16 cellular contexts compared by ENCODE assay signal in genomic region chr4:85515701-85516100, GRCh38. TPM values are rescaled to one million over a fixed set of nuclear protein-coding genes. Genes with fewer than 3 reads are reported as not detected.
DNase-seq lines count a peak whose midpoint lies in the region; ATAC-seq and TF ChIP-seq lines count a peak whose summit lies in the region.
"Had no signal": no experiment of that assay in that cellular context is flagged by ENCODE, and none has a peak within 500 bp of the region (broad histone marks: within the 10 kb centered on the region; RNA-seq: fewer than 3 reads in every experiment).

No MANE protein-coding gene starts in this region.

- DNase-seq in Panc1 (ENCODE audit: low read depth, low spot score) (no peak), memory B cell (ENCODE audit: low spot score in 2 of 2) (no peak), tibial nerve (ENCODE audit: low spot score in 2 of 2) (no peak), GM19240 (ENCODE audit: insufficient read length, low spot score) (no peak), NCI-H146 (lab: John Stamatoyannopoulos, UW) (no peak)
- DNase-seq: Calu3; CD8-positive, alpha-beta T cell; GOT3; H7; HFFc6; KG1 had no signal

- H3K9me3 ChIP-seq in OCI-LY1 (ENCODE audit: low read length) (no peaks in the 10 kb centered on the region), Panc1 (ENCODE audit: control insufficient read depth, insufficient read depth, low read depth, low read length) (no peaks in the 10 kb centered on the region), tibial nerve (no peaks in the 10 kb centered on the region)
- H3K9me3 ChIP-seq: BLaER1 treated with 17β-estradiol and CSF1 and Interleukin-3, amounts not matched to agents 10 nM and 100 nM had no signal

- TF ChIP-seq EP300 in tibial nerve (IDR thresholded peaks at IDR 0.05), result no peak

- CTCF ChIA-PET in Panc1 (lab: Charles Lee), result no interaction called here

- no peaks in the 10 kb centered on the region for H4K20me1 ChIP-seq in OCI-LY1 (ENCODE audit: insufficient read depth, low read length)
- H4K20me1 ChIP-seq: BLaER1 treated with 17β-estradiol and CSF1 and Interleukin-3, amounts not matched to agents 10 nM and 100 nM had no signal

- peaks cover 83% of the 10 kb centered on the region for H3K4me1 ChIP-seq in OCI-LY1 (ENCODE audit: insufficient read depth, low read length, severe bottlenecking)
- H3K4me1 ChIP-seq in Panc1 (ENCODE audit: control insufficient read depth, insufficient read depth, low read length), result peaks cover 16% of the 10 kb centered on the region
- peaks cover 0 to 38% (median 9%) of the 10 kb centered on the region in 4 donors for H3K4me1 ChIP-seq in tibial nerve
- H3K4me1 ChIP-seq: BLaER1 treated with 17β-estradiol and CSF1 and Interleukin-3, amounts not matched to agents 10 nM and 100 nM had no signal

- no peak overlapping the region for H3K27ac Mint-ChIP-seq in memory B cell
- H3K27ac Mint-ChIP-seq: B cell; CD8-positive, alpha-beta T cell; HFFc6 had no signal

- H3K9me2 ChIP-seq in OCI-LY1 (ENCODE audit: low read depth, low read length), result no peaks in the 10 kb centered on the region

- H3K4me3 ChIP-seq in OCI-LY1 (ENCODE audit: low read depth, low read length, poor library complexity, severe bottlenecking) (no peak overlapping the region), Panc1 (ENCODE audit: low read depth in 2 of 2, low read length in 2 of 2) (no peak overlapping the region), tibial nerve (no peak overlapping the region)
- H3K4me3 ChIP-seq: BLaER1 treated with 17β-estradiol and CSF1 and Interleukin-3, amounts not matched to agents 10 nM and 100 nM had no signal

- H3K79me2 ChIP-seq in OCI-LY1 (ENCODE audit: insufficient read depth, low read length), result peaks cover 96% of the 10 kb centered on the region

- in situ Hi-C loops in Panc1 (cut with HindIII; ENCODE audit: low pct_unique_long_range_greater_than_20kb, low sequenced_read_pairs), result no loop called here

- no TSS peak for BruUV-seq in Panc1 (replicated peaks; lab: Mats Ljungman, UMichigan)

- no peaks in the 10 kb centered on the region for H3K27me3 Mint-ChIP-seq in memory B cell
- H3K27me3 Mint-ChIP-seq: B cell had no signal

- 0 to 41% methylated on average over 1 of the region's 1 CpG for WGBS in tibial nerve, 2 donors

- peaks cover 1% of the 10 kb centered on the region for H3K9me3 Mint-ChIP-seq in memory B cell
- H3K9me3 Mint-ChIP-seq: CD8-positive, alpha-beta T cell; HFFc6 had no signal

- intact Hi-C loops in Panc1 (cut with micrococcal nuclease; ENCODE audit: unreplicated experiment), result no loop called here

- H2AFZ ChIP-seq in OCI-LY1 (ENCODE audit: low read length), result no peak overlapping the region

- no peaks in the 10 kb centered on the region for H3F3A ChIP-seq in OCI-LY1 (ENCODE audit: insufficient read depth, low read length)

- H3K4me3 Mint-ChIP-seq in memory B cell, result no peak overlapping the region
- H3K4me3 Mint-ChIP-seq: B cell; CD8-positive, alpha-beta T cell; HFFc6 had no signal

- no peak overlapping the region for H3K9ac ChIP-seq in OCI-LY1 (ENCODE audit: low read length)
- H3K9ac ChIP-seq: BLaER1 treated with 17β-estradiol and CSF1 and Interleukin-3, amounts not matched to agents 10 nM and 100 nM had no signal

- peaks cover 21% of the 10 kb centered on the region for H3K36me3 ChIP-seq in OCI-LY1 (ENCODE audit: insufficient read depth, low read length)
- H3K36me3 ChIP-seq in Panc1 (ENCODE audit: control insufficient read depth, insufficient read depth, low read length), result no peaks in the 10 kb centered on the region
- no peaks in the 10 kb centered on the region for H3K36me3 ChIP-seq in tibial nerve
- H3K36me3 ChIP-seq: BLaER1 treated with 17β-estradiol and CSF1 and Interleukin-3, amounts not matched to agents 10 nM and 100 nM had no signal

- H3K27ac ChIP-seq in OCI-LY1 (ENCODE audit: low read depth, low read length, poor library complexity, severe bottlenecking) (peak overlapping the region; percentile 16), Panc1 (ENCODE audit: low read length) (peak overlapping the region; percentile 17; the same call in 1 of the 2 replicates), tibial nerve (no peak overlapping the region)
- H3K27ac ChIP-seq: BLaER1 treated with 17β-estradiol and CSF1 and Interleukin-3, amounts not matched to agents 10 nM and 100 nM had no signal

- H3K36me3 Mint-ChIP-seq in memory B cell, result peaks cover 20% of the 10 kb centered on the region
- H3K36me3 Mint-ChIP-seq: CD8-positive, alpha-beta T cell had no signal

- TF ChIP-seq POLR2A in tibial nerve (IDR thresholded peaks at IDR 0.05), result no peak

- POLR2A ChIA-PET in Panc1 (lab: Charles Lee), result no interaction called here

- ATAC-seq in GM18868 (IDR thresholded peaks at IDR 0.05; ENCODE audit: unreplicated experiment) (peak; percentile 35), Panc1 (no peak), memory B cell (ENCODE audit: low read depth) (peak; percentile 50)
- ATAC-seq: CD8-positive, alpha-beta T cell; HCT116 had no signal

- peaks cover 35% of the 10 kb centered on the region for H3K4me1 Mint-ChIP-seq in memory B cell

- H3K4me2 ChIP-seq in OCI-LY1 (ENCODE audit: low read length), result no peak overlapping the region
- H3K4me2 ChIP-seq: BLaER1 treated with 17β-estradiol and CSF1 and Interleukin-3, amounts not matched to agents 10 nM and 100 nM had no signal

- H3K27me3 ChIP-seq in OCI-LY1 (ENCODE audit: insufficient read depth, low read length) (no peaks in the 10 kb centered on the region), Panc1 (ENCODE audit: control insufficient read depth, insufficient read depth, low read length) (no peaks in the 10 kb centered on the region), tibial nerve (no peaks in the 10 kb centered on the region)
- H3K27me3 ChIP-seq: BLaER1 treated with 17β-estradiol and CSF1 and Interleukin-3, amounts not matched to agents 10 nM and 100 nM had no signal

- peak; percentile 29; the same call in 1 of the 2 replicates for TF ChIP-seq CTCF in OCI-LY1 (IDR thresholded peaks at IDR 0.05; ENCODE audit: low read length)
- TF ChIP-seq CTCF in Panc1 (IDR thresholded peaks at IDR 0.05), result peak; percentile 21; the same call in 1 of the 2 replicates
- TF ChIP-seq CTCF in tibial nerve (IDR thresholded peaks at IDR 0.05), result no peak

RNA-seq across cellular contexts. Expression of gene ARHGAP24, which starts 40.8 kb away (rescaled TPM):
- total RNA-seq in Panc1 (2021; ENCODE audit: unreplicated experiment), result 17.4 TPM
- 10.7 TPM for polyA plus RNA-seq in Panc1 (2012; ENCODE audit: insufficient read length)
- total RNA-seq in tibial nerve, result 10 to 100 TPM; 41.6 to 71.2 (median 62.0) TPM

Comparison
In these comparisons a context has a peak if more than half of its experiments do, and no peak if none do; other contexts are left out.
1. H3K27ac ChIP-seq: peak in OCI-LY1 (single experiment) and Panc1 (single experiment); none in tibial nerve (0 of 4).
2. CTCF ChIP-seq: peak in OCI-LY1 (single experiment) and Panc1 (single experiment); none in tibial nerve (0 of 5).